Comparison of ENCODE assay signal across 23 cellular contexts in genomic region chr18:55908790-55909408, GRCh38.
DNase-seq lines count a peak whose midpoint lies in the region; ATAC-seq and TF ChIP-seq lines count a peak whose summit lies in the region.
"Had no signal": no experiment of that assay in that cellular context is flagged by ENCODE, and none has a peak within 500 bp of the region (broad histone marks: within the 10 kb centered on the region; RNA-seq: fewer than 3 reads in every experiment).

No MANE protein-coding gene starts in this region.

- no peak overlapping the region for H3K14ac ChIP-seq in IMR-90 (replicated peaks; ENCODE audit: low read depth, low read length)

- no peak overlapping the region for H2BK120ac ChIP-seq in IMR-90 (ENCODE audit: low read depth, low read length)

- H3K4me1 Mint-ChIP-seq in brain (peaks cover 50% of the 10 kb centered on the region), osteocyte (ENCODE audit: unreplicated experiment) (peaks cover 32% of the 10 kb centered on the region)
- H3K4me1 Mint-ChIP-seq: CD4-positive, alpha-beta memory T cell had no signal

- no peak overlapping the region for H4K8ac ChIP-seq in IMR-90 (ENCODE audit: low read depth in 2 of 2, low read length in 2 of 2)

- no peak for TF ChIP-seq RAD21 in IMR-90 (IDR thresholded peaks at IDR 0.05; ENCODE audit: low read length)

- TF ChIP-seq POLR2A in IMR-90 (IDR thresholded peaks at IDR 0.05; ENCODE audit: low read depth, low read length) (no peak), stomach (IDR thresholded peaks at IDR 0.05) (no peak)

- H2AK5ac ChIP-seq in IMR-90 (ENCODE audit: low read depth, low read length): no peak overlapping the region

- dilution Hi-C loops in IMR-90 (cut with HindIII; ENCODE audit: low sequenced_read_pairs, unreplicated experiment): no loop called here

- no peak overlapping the region for H3K4me3 ChIP-seq in IMR-90 (ENCODE audit: insufficient read depth, low read depth, low read length)
- H3K4me3 ChIP-seq in stomach: no peak overlapping the region
- H3K4me3 ChIP-seq: hepatocyte, tibial artery had no signal

- H3K36me3 Mint-ChIP-seq in brain: no peaks in the 10 kb centered on the region
- no peaks in the 10 kb centered on the region for H3K36me3 Mint-ChIP-seq in osteocyte (ENCODE audit: unreplicated experiment)
- H3K36me3 Mint-ChIP-seq: activated CD4-positive, alpha-beta memory T cell treated with anti-CD3 and anti-CD28 coated beads for 36 hours; CD4-positive, alpha-beta memory T cell had no signal

- no peaks in the 10 kb centered on the region for H3K9me3 ChIP-seq in IMR-90 (ENCODE audit: control insufficient read depth, insufficient read depth, low read length)
- no peaks in the 10 kb centered on the region for H3K9me3 ChIP-seq in stomach
- H3K9me3 ChIP-seq: neutrophil, tibial artery had no signal

- peak overlapping the region; percentile 3; the same call in 1 of the 2 replicates for H3K9ac ChIP-seq in IMR-90 (ENCODE audit: low read depth, low read length)

- no peak overlapping the region for H2BK5ac ChIP-seq in IMR-90 (ENCODE audit: low read depth, low read length, poor library complexity, severe bottlenecking)

- H3K27ac ChIP-seq in IMR-90 (ENCODE audit: insufficient read depth, low read length) (no peak overlapping the region), stomach (no peak overlapping the region)
- H3K27ac ChIP-seq: hepatocyte, neutrophil, tibial artery had no signal

- peak; percentile 41 for ATAC-seq in GM18502 (IDR thresholded peaks at IDR 0.05; ENCODE audit: poor library complexity, unreplicated experiment)
- no peak for ATAC-seq in IMR-90 (ENCODE audit: low read depth)
- ATAC-seq: HepG2; stimulated activated naive CD8-positive, alpha-beta T cell treated with anti-CD3 and anti-CD28 coated beads, Interleukin-15, Interleukin-2, amounts not matched to agents 100 U/mL and 50 U/mL, for 24 hours had no signal

- intact Hi-C loops in IMR-90 (cut with micrococcal nuclease): no loop called here
- intact Hi-C loops in stomach (cut with DNase I; ENCODE audit: low total_unique reads): no loop called here

- in situ Hi-C loops in IMR-90 (cut with MboI; ENCODE audit: low sequenced_read_pairs): no loop called here

- H3K27me3 Mint-ChIP-seq in brain: peaks cover 7% of the 10 kb centered on the region
- no peaks in the 10 kb centered on the region for H3K27me3 Mint-ChIP-seq in osteocyte (ENCODE audit: unreplicated experiment)
- H3K27me3 Mint-ChIP-seq: activated CD4-positive, alpha-beta memory T cell treated with anti-CD3 and anti-CD28 coated beads for 36 hours; CD4-positive, alpha-beta memory T cell had no signal

- H3K56ac ChIP-seq in IMR-90 (ENCODE audit: extremely low read depth, insufficient read depth, low read length): no peak overlapping the region

- H3K79me1 ChIP-seq in IMR-90 (ENCODE audit: low read depth in 1 of 2, low read length in 2 of 2): no peaks in the 10 kb centered on the region

- no peaks in the 10 kb centered on the region for H4K20me1 ChIP-seq in IMR-90 (ENCODE audit: insufficient read depth, low read length)

- WGBS in IMR-90 (ENCODE audit: extremely low coverage in 2 of 2, insufficient read length in 1 of 2), 2 experiments: no CpG with 5 or more reads among the region's 5 CpGs
- WGBS in stomach, 5 donors: 39 to 49% (median 48%) methylated on average over 5 of the region's 5 CpGs

- no peak overlapping the region for H3K4ac ChIP-seq in IMR-90 (ENCODE audit: low read depth, low read length)

- H3K27ac Mint-ChIP-seq in brain: peak overlapping the region in 4 of 5 experiments; percentile 10 to 50 (median 38)
- peak overlapping the region; percentile 20 for H3K27ac Mint-ChIP-seq in osteocyte (ENCODE audit: unreplicated experiment)
- H3K27ac Mint-ChIP-seq: activated CD4-positive, alpha-beta memory T cell treated with anti-CD3 and anti-CD28 coated beads for 36 hours; CD4-positive, alpha-beta memory T cell had no signal

- H3K9me3 Mint-ChIP-seq in brain: no peaks in the 10 kb centered on the region
- peaks cover 5% of the 10 kb centered on the region for H3K9me3 Mint-ChIP-seq in osteocyte (ENCODE audit: unreplicated experiment)
- H3K9me3 Mint-ChIP-seq: activated CD4-positive, alpha-beta memory T cell treated with anti-CD3 and anti-CD28 coated beads for 36 hours had no signal

- H3K4me3 Mint-ChIP-seq in brain: peak overlapping the region in 2 of 5 experiments; percentile 4
- H3K4me3 Mint-ChIP-seq in osteocyte (ENCODE audit: unreplicated experiment): no peak overlapping the region
- H3K4me3 Mint-ChIP-seq: activated CD4-positive, alpha-beta memory T cell treated with anti-CD3 and anti-CD28 coated beads for 36 hours; CD4-positive, alpha-beta memory T cell had no signal

- TF ChIP-seq CTCF in IMR-90 (conservative IDR thresholded peaks at IDR 0.05; ENCODE audit: low read depth, low read length) (no peak), brain (conservative IDR thresholded peaks at IDR 0.05) (no peak), osteocyte (IDR thresholded peaks at IDR 0.05) (no peak), stomach (IDR thresholded peaks at IDR 0.05) (no peak)

- H3K36me3 ChIP-seq in IMR-90 (ENCODE audit: control insufficient read depth, insufficient read depth, low read length) (no peaks in the 10 kb centered on the region), stomach (no peaks in the 10 kb centered on the region)
- H3K36me3 ChIP-seq: neutrophil, tibial artery had no signal

- H3K4me1 ChIP-seq in IMR-90 (ENCODE audit: control insufficient read depth, insufficient read depth, low read length): no peaks in the 10 kb centered on the region
- peaks cover 0 to 7% (median 0%) of the 10 kb centered on the region in 4 donors for H3K4me1 ChIP-seq in stomach

- no peak overlapping the region for H4K5ac ChIP-seq in IMR-90 (ENCODE audit: low read depth, low read length)

- no peaks in the 10 kb centered on the region for H3K27me3 ChIP-seq in IMR-90 (ENCODE audit: control insufficient read depth, insufficient read depth, low read length)
- H3K27me3 ChIP-seq in stomach: no peaks in the 10 kb centered on the region
- H3K27me3 ChIP-seq: hepatocyte, neutrophil, tibial artery had no signal

- H3K23ac ChIP-seq in IMR-90 (ENCODE audit: low read depth, low read length): no peak overlapping the region

- H2AK9ac ChIP-seq in IMR-90 (replicated peaks; ENCODE audit: low read depth, low read length, poor library complexity): no peak overlapping the region

- POLR2A ChIA-PET in IMR-90 (lab: Charles Lee; ENCODE audit: unreplicated experiment): no interaction called here

- CTCF ChIA-PET in IMR-90 (lab: Yijun Ruan, JAX): interaction anchor here (0.7 to 0.9 kb wide), 2 partner anchors 12 to 319 kb away, joined by 3 read pairs; no protein-coding TSS in a partner anchor

- peak overlapping the region; percentile 44 for H3K4me2 ChIP-seq in IMR-90 (ENCODE audit: low read depth, low read length)

- no peak for TF ChIP-seq EP300 in stomach (IDR thresholded peaks at IDR 0.05)

- H3K18ac ChIP-seq in IMR-90 (ENCODE audit: low read depth, low read length): no peak overlapping the region

- DNase-seq in IMR-90 (peak; percentile 26), osteocyte (ENCODE audit: extremely low spot score, unreplicated experiment) (no peak), HT-29 (ENCODE audit: low spot score) (no peak), NCI-H1417 (lab: John Stamatoyannopoulos, UW) (no peak), SW480 (ENCODE audit: low spot score) (no peak), stomach (no peak)
- DNase-seq: activated CD4-positive, alpha-beta memory T cell treated with anti-CD3 and anti-CD28 coated beads for 36 hours; activated gamma-delta T cell treated with Interleukin-2 at 50 U/mL for 16 hours; CD4-positive, alpha-beta memory T cell; cortex of kidney; DMS 273 treated with DMSO at 0.1 percent for 48 hours; HCEC 1CT; NCI-H1436 treated with DMSO at 0.1 percent for 48 hours; NCI-H510A; NK-92 treated with Interleukin-12 subunit alpha and Interleukin-12 subunit beta, amount 100 ng/mL, for 24 hours; stimulated activated CD4-positive, alpha-beta T cell treated with anti-CD3 and anti-CD28 coated beads, Interleukin-4, amount 100 ng/mL, for 1 hour; stimulated activated naive CD8-positive, alpha-beta T cell treated with anti-CD3 and anti-CD28 coated beads, Interleukin-15, Interleukin-2, amounts not matched to agents 100 U/mL and 50 U/mL, for 24 hours; tibial artery had no signal

- H2AFZ ChIP-seq in IMR-90 (replicated peaks; ENCODE audit: low read length, poor library complexity): no peak overlapping the region
- H2AFZ ChIP-seq: hepatocyte had no signal

- no peak overlapping the region for H2BK20ac ChIP-seq in IMR-90 (ENCODE audit: low read depth, low read length)

- H4K91ac ChIP-seq in IMR-90 (ENCODE audit: insufficient read depth, low read depth, low read length): no peak overlapping the region

- H2BK15ac ChIP-seq in IMR-90 (ENCODE audit: low read depth, low read length): no peak overlapping the region

- no TSS peak for BruUV-seq in IMR-90 (replicated peaks; lab: Mats Ljungman, UMichigan)

- H3K9me1 ChIP-seq in IMR-90 (ENCODE audit: insufficient read depth, low read length): no peaks in the 10 kb centered on the region

TF ChIP-seq in IMR-90, 13 proteins besides CTCF, POLR2A, EP300 and RAD21 (continues in another document):
- no peak for TF ChIP-seq CEBPB (IDR thresholded peaks at IDR 0.05; ENCODE audit: low read depth, low read length)
- TF ChIP-seq, protein P1, sequence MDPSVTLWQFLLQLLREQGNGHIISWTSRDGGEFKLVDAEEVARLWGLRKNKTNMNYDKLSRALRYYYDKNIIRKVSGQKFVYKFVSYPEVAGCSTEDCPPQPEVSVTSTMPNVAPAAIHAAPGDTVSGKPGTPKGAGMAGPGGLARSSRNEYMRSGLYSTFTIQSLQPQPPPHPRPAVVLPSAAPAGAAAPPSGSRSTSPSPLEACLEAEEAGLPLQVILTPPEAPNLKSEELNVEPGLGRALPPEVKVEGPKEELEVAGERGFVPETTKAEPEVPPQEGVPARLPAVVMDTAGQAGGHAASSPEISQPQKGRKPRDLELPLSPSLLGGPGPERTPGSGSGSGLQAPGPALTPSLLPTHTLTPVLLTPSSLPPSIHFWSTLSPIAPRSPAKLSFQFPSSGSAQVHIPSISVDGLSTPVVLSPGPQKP (IDR thresholded peaks at IDR 0.05; ENCODE audit: borderline replicate concordance, low read depth, low read length): no peak
- TF ChIP-seq NFE2L2 (IDR thresholded peaks at IDR 0.05; ENCODE audit: low read depth, low read length): no peak
- TF ChIP-seq CHD1 (IDR thresholded peaks at IDR 0.05; ENCODE audit: low read depth, low read length): no peak
- no peak for TF ChIP-seq USF2 (IDR thresholded peaks at IDR 0.05; ENCODE audit: low read depth, low read length)
- no peak for TF ChIP-seq RFX5 (IDR thresholded peaks at IDR 0.05; ENCODE audit: low read depth, low read length)
- no peak for TF ChIP-seq MAFK (IDR thresholded peaks at IDR 0.05; ENCODE audit: low read depth, low read length)
- no peak for TF ChIP-seq MXI1 (IDR thresholded peaks at IDR 0.05; ENCODE audit: borderline replicate concordance, low read depth, low read length)
